15 cellular contexts compared by ENCODE assay signal in genomic region chr7:43589133-43589478, GRCh38. TPM values are rescaled to one million over a fixed set of nuclear protein-coding genes. Genes with fewer than 3 reads are reported as not detected.
A peak's percentile ranks its signal among the peaks of the same experiment; 100 is the strongest.
DNase-seq lines count a peak whose midpoint lies in the region; ATAC-seq, FAIRE-seq and TF ChIP-seq lines count a peak whose summit lies in the region.
"Had no signal": no experiment of that assay in that cellular context is flagged by ENCODE, and none has a peak within 500 bp of the region (broad histone marks: within the 10 kb centered on the region; RNA-seq: fewer than 3 reads in every experiment).

No MANE protein-coding gene starts in this region.

- TF ChIP-seq POLR2A in Peyer's patch (IDR thresholded peaks at IDR 0.05) (no peak), H54 (IDR thresholded peaks at IDR 0.05; ENCODE audit: low read depth, low read length) (no peak), vagina (IDR thresholded peaks at IDR 0.05) (no peak)

- DNase-seq in activated T-cell treated with anti-CD3 and anti-CD28 coated beads, Interleukin-2, amount 50 U/mL, for 72 hours: no peak
- no peak for DNase-seq in activated T-cell treated with anti-CD3 and anti-CD28 coated beads, Interleukin-2, amount 50 U/mL, for 1 hour
- DNase-seq in Peyer's patch: no peak
- no peak for DNase-seq in effector memory CD8-positive, alpha-beta T cell
- DNase-seq in stimulated activated naive CD8-positive, alpha-beta T cell treated with anti-CD3 and anti-CD28 coated beads, Interleukin-15, amount 100 ng/mL, for 72 hours: no peak
- no peak for DNase-seq in H54 (ENCODE audit: insufficient read length, low spot score)
- DNase-seq in vagina (ENCODE audit: extremely low spot score in 2 of 2): no peak
- DNase-seq in left lobe of liver (ENCODE audit: low spot score): no peak
- DNase-seq: mesenchymal stem cell; MM.1S; NCI-H226; NK-92 treated with Interleukin-12 subunit alpha and Interleukin-12 subunit beta, amount 100 ng/mL, for 24 hours; stimulated activated CD4-positive, alpha-beta T cell treated with anti-CD3 and anti-CD28 coated beads, Interleukin-15, amount 100 ng/mL, for 24 hours had no signal

- H3K4me1 ChIP-seq in Peyer's patch: peaks cover 0 to 56% (median 14%) of the 10 kb centered on the region in 4 donors
- peaks cover 52% of the 10 kb centered on the region for H3K4me1 ChIP-seq in vagina

- TF ChIP-seq CTCF in Peyer's patch (IDR thresholded peaks at IDR 0.05): no peak
- no peak for TF ChIP-seq CTCF in vagina (IDR thresholded peaks at IDR 0.05)

- peaks cover 5 to 9% of the 10 kb centered on the region in 2 donors for H3K36me3 Mint-ChIP-seq in activated T-cell treated with anti-CD3 and anti-CD28 coated beads, Interleukin-2, amount 50 U/mL, for 72 hours (ENCODE audit: insufficient read depth in 2 of 2)
- H3K36me3 Mint-ChIP-seq in effector memory CD8-positive, alpha-beta T cell (ENCODE audit: insufficient read depth): peaks cover 78% of the 10 kb centered on the region
- H3K36me3 Mint-ChIP-seq: neural progenitor cell, WTC11 had no signal

- FAIRE-seq in H54 (lab: Jason Lieb, UNC): no peak

- intact Hi-C loops in vagina (cut with DNase I): loop anchor here (10.0 kb wide), 2 partner anchors 56 to 246 kb away; no protein-coding TSS in a partner anchor

- peak overlapping the region; percentile 55 for H3K27ac Mint-ChIP-seq in activated T-cell treated with anti-CD3 and anti-CD28 coated beads, Interleukin-2, amount 50 U/mL, for 72 hours
- H3K27ac Mint-ChIP-seq in effector memory CD8-positive, alpha-beta T cell: peak overlapping the region; percentile 85 to 89
- no peak overlapping the region for H3K27ac Mint-ChIP-seq in stimulated activated naive CD8-positive, alpha-beta T cell treated with anti-CD3 and anti-CD28 coated beads, Interleukin-15, amount 100 ng/mL, for 72 hours
- H3K27ac Mint-ChIP-seq: neural progenitor cell, WTC11 had no signal

- H3K27me3 Mint-ChIP-seq in activated T-cell treated with anti-CD3 and anti-CD28 coated beads, Interleukin-2, amount 50 U/mL, for 72 hours (ENCODE audit: low read depth): no peaks in the 10 kb centered on the region
- no peaks in the 10 kb centered on the region for H3K27me3 Mint-ChIP-seq in effector memory CD8-positive, alpha-beta T cell
- H3K27me3 Mint-ChIP-seq in stimulated activated naive CD8-positive, alpha-beta T cell treated with anti-CD3 and anti-CD28 coated beads, Interleukin-15, amount 100 ng/mL, for 72 hours: no peaks in the 10 kb centered on the region

- H3K27ac ChIP-seq in Peyer's patch (peak overlapping the region in 3 of 4 donors; percentile 22 to 40 (median 25)), vagina (no peak overlapping the region)
- H3K27ac ChIP-seq: neural progenitor cell had no signal

- H3K27me3 ChIP-seq in Peyer's patch (no peaks in the 10 kb centered on the region), vagina (no peaks in the 10 kb centered on the region)

- H3K4me3 Mint-ChIP-seq in activated T-cell treated with anti-CD3 and anti-CD28 coated beads, Interleukin-2, amount 50 U/mL, for 72 hours: peak overlapping the region; percentile 27 to 31
- H3K4me3 Mint-ChIP-seq in effector memory CD8-positive, alpha-beta T cell: peak overlapping the region; percentile 45 to 96
- peak overlapping the region; percentile 17 to 73 for H3K4me3 Mint-ChIP-seq in stimulated activated naive CD8-positive, alpha-beta T cell treated with anti-CD3 and anti-CD28 coated beads, Interleukin-15, amount 100 ng/mL, for 72 hours
- H3K4me3 Mint-ChIP-seq: neural progenitor cell, WTC11 had no signal

- peaks cover 82% of the 10 kb centered on the region for H3K4me1 Mint-ChIP-seq in activated T-cell treated with anti-CD3 and anti-CD28 coated beads, Interleukin-2, amount 50 U/mL, for 72 hours (ENCODE audit: low read depth)
- peaks cover 54 to 71% of the 10 kb centered on the region in 2 donors for H3K4me1 Mint-ChIP-seq in effector memory CD8-positive, alpha-beta T cell (ENCODE audit: low read depth in 2 of 2)
- peaks cover 68% of the 10 kb centered on the region for H3K4me1 Mint-ChIP-seq in stimulated activated naive CD8-positive, alpha-beta T cell treated with anti-CD3 and anti-CD28 coated beads, Interleukin-15, amount 100 ng/mL, for 72 hours

- H3K9me3 ChIP-seq in Peyer's patch (no peaks in the 10 kb centered on the region), vagina (no peaks in the 10 kb centered on the region)

- H3K36me3 ChIP-seq in Peyer's patch: no peaks in the 10 kb centered on the region
- no peaks in the 10 kb centered on the region for H3K36me3 ChIP-seq in vagina
- H3K36me3 ChIP-seq: neural progenitor cell had no signal

- H3K4me3 ChIP-seq in Peyer's patch: no peak overlapping the region
- no peak overlapping the region for H3K4me3 ChIP-seq in vagina
- H3K4me3 ChIP-seq: neural progenitor cell had no signal

- H3K9me3 Mint-ChIP-seq in activated T-cell treated with anti-CD3 and anti-CD28 coated beads, Interleukin-2, amount 50 U/mL, for 72 hours: peaks cover 0 to 2% of the 10 kb centered on the region in 2 donors
- H3K9me3 Mint-ChIP-seq in effector memory CD8-positive, alpha-beta T cell: no peaks in the 10 kb centered on the region
- no peaks in the 10 kb centered on the region for H3K9me3 Mint-ChIP-seq in stimulated activated naive CD8-positive, alpha-beta T cell treated with anti-CD3 and anti-CD28 coated beads, Interleukin-15, amount 100 ng/mL, for 72 hours
- H3K9me3 Mint-ChIP-seq: neural progenitor cell, WTC11 had no signal

- ATAC-seq in activated T-cell treated with anti-CD3 and anti-CD28 coated beads, Interleukin-2, amount 50 U/mL, for 72 hours (replicated peaks in 1 of 2): no peak
- ATAC-seq in effector memory CD8-positive, alpha-beta T cell (replicated peaks): no peak
- ATAC-seq in stimulated activated naive CD8-positive, alpha-beta T cell treated with anti-CD3 and anti-CD28 coated beads, Interleukin-15, amount 100 ng/mL, for 72 hours: no peak
- no peak for ATAC-seq in left lobe of liver
- ATAC-seq: WTC11 had no signal

RNA-seq across cellular contexts. Expression of gene STK17A, which starts 6.2 kb away (rescaled TPM):
- total RNA-seq in activated T-cell treated with anti-CD3 and anti-CD28 coated beads, Interleukin-2, amount 50 U/mL, for 72 hours: 10 to 100 TPM; 49.2 to 56.4 TPM
- total RNA-seq in Peyer's patch (10 to 100 TPM; 16.0 to 66.8 (median 17.7) TPM), vagina (16.7 TPM), left lobe of liver (2.9 TPM)

Comparison
In these comparisons a context has a peak if more than half of its experiments do, and no peak if none do; other contexts are left out.
1. H3K27ac Mint-ChIP-seq: peak in activated T-cell treated with anti-CD3 and anti-CD28 coated beads, Interleukin-2, amount 50 U/mL, for 72 hours (single experiment) and effector memory CD8-positive, alpha-beta T cell (2 of 2); none in stimulated activated naive CD8-positive, alpha-beta T cell treated with anti-CD3 and anti-CD28 coated beads, Interleukin-15, amount 100 ng/mL, for 72 hours (0 of 2).
2. Peak in every context shown above with its lines, with median percentiles within 50 percentile points of each other: H3K4me3 Mint-ChIP-seq.